In genomic region chr10:95374597-95375209, GRCh38 we compare ENCODE assay signal across 7 cellular contexts.
DNase-seq lines count a peak whose midpoint lies in the region; ATAC-seq, FAIRE-seq and TF ChIP-seq lines count a peak whose summit lies in the region.

No MANE protein-coding gene starts in this region.

- peak; percentile 99 for FAIRE-seq in H54 (lab: Jason Lieb, UNC)

- intact Hi-C loops in adrenal gland (cut with DNase I) (loop anchor here (5.0 to 10.0 kb wide), 2 partner anchors 60 to 228 kb away; no protein-coding TSS in a partner anchor), sciatic nerve (cut with DNase I) (loop anchor here (10.0 kb wide), 1 partner anchor 230 kb away; no protein-coding TSS in a partner anchor)

- DNase-seq in H54 (ENCODE audit: insufficient read length, low spot score) (peak; percentile 67), MG63 (peak; percentile 51), RWPE1 (ENCODE audit: low spot score) (peak; percentile 85), adrenal gland (peak; percentile 76 to 89 (median 83)), hepatic stellate cell (ENCODE audit: low spot score) (peak; percentile 46), sciatic nerve (ENCODE audit: low spot score) (peak; percentile 87)

- 11 to 15% (median 12%) methylated on average over 5 of the region's 5 CpGs for WGBS in adrenal gland, 4 donors

- TF ChIP-seq CTCF in GM12801 (IDR thresholded peaks at IDR 0.05; ENCODE audit: extremely low read depth, insufficient read length) (peak; percentile 91), RWPE1 (conservative IDR thresholded peaks at IDR 0.05; ENCODE audit: low read depth) (peak; percentile 84), adrenal gland (IDR thresholded peaks at IDR 0.05) (peak; percentile 75 to 96 (median 94))

- CTCF ChIA-PET in RWPE1 (lab: Yijun Ruan, JAX) = interaction anchor here (0.6 to 4.0 kb wide), 37 partner anchors 9 to 492 kb away, joined by 3 to 94 read pairs (median 4); no protein-coding TSS in a partner anchor

- H3K4me3 ChIP-seq in MG63 (no peak overlapping the region), adrenal gland (no peak overlapping the region)

- H3K9me3 ChIP-seq in MG63 (peaks cover 8% of the 10 kb centered on the region), adrenal gland (replicated peaks in 1 of 3) (no peaks in the 10 kb centered on the region)

- peak; percentile 86 for ATAC-seq in sciatic nerve

- POLR2A ChIA-PET in RWPE1 (lab: Yijun Ruan, JAX; ENCODE audit: low non-redundant PET) = no interaction called here

- H3K27ac ChIP-seq in RWPE1 (no peak overlapping the region), adrenal gland (no peak overlapping the region)

- peaks cover 19% of the 10 kb centered on the region for H3K27me3 ChIP-seq in MG63
- H3K27me3 ChIP-seq in adrenal gland = no peaks in the 10 kb centered on the region

- no peaks in the 10 kb centered on the region for H3K4me1 ChIP-seq in adrenal gland (replicated peaks in 1 of 2)

- TF ChIP-seq POLR2A in H54 (IDR thresholded peaks at IDR 0.05; ENCODE audit: low read depth, low read length) (no peak), adrenal gland (IDR thresholded peaks at IDR 0.05) (no peak)

- H3K36me3 ChIP-seq in MG63 = no peaks in the 10 kb centered on the region
- no peaks in the 10 kb centered on the region for H3K36me3 ChIP-seq in adrenal gland (replicated peaks in 1 of 2)
